ENCODE assay signal across 1 cellular context in genomic region chr7:127888411-127888810, GRCh38.
TF ChIP-seq lines count a peak whose summit lies in the region.

No MANE protein-coding gene starts in this region.

TF ChIP-seq in GM23338, 12 proteins besides CTCF, POLR2A, EP300 and RAD21 (continued from another document):
- TF ChIP-seq ZNF462 (CRISPR knock-in tag; IDR thresholded peaks at IDR 0.05) (no peak), ETS1 (IDR thresholded peaks at IDR 0.05) (no peak), NANOG (IDR thresholded peaks at IDR 0.05; ENCODE audit: borderline replicate concordance) (no peak), ZNF114 (CRISPR knock-in tag; IDR thresholded peaks at IDR 0.05) (no peak), JUNB (IDR thresholded peaks at IDR 0.05; ENCODE audit: unreplicated experiment) (no peak), STAT1 (IDR thresholded peaks at IDR 0.05; ENCODE audit: unreplicated experiment) (no peak)
